In genomic region chr5:68740204-68740910, GRCh38 we compare ENCODE assay signal across 14 cellular contexts.
DNase-seq lines count a peak whose midpoint lies in the region; ATAC-seq, FAIRE-seq and TF ChIP-seq lines count a peak whose summit lies in the region.
"Had no signal": no experiment of that assay in that cellular context is flagged by ENCODE, and none has a peak within 500 bp of the region (broad histone marks: within the 10 kb centered on the region; RNA-seq: fewer than 3 reads in every experiment).

No MANE protein-coding gene starts in this region.

- TF ChIP-seq CTCF in H1 (IDR thresholded peaks at IDR 0.05; ENCODE audit: control extremely low read depth in 1 of 3, insufficient read depth in 1 of 3, low read depth in 1 of 3, low read length in 3 of 3) (no peak), prostate gland (IDR thresholded peaks at IDR 0.05) (no peak), ovary (IDR thresholded peaks at IDR 0.05) (no peak)

- no peaks in the 10 kb centered on the region for H3K23me2 ChIP-seq in H1 (ENCODE audit: low read depth, low read length)

- no peak for DNase-seq in H1 (ENCODE audit: low read depth in 1 of 2, low spot score in 2 of 2)
- no peak for DNase-seq in EL
- DNase-seq in prostate gland (ENCODE audit: low spot score), result no peak
- DNase-seq in ovary, result no peak
- no peak for DNase-seq in activated CD4-positive, alpha-beta T cell treated with anti-CD3 and anti-CD28 coated beads for 4 hours
- DNase-seq: activated naive CD8-positive, alpha-beta T cell treated with anti-CD3 and anti-CD28 coated beads, Interleukin-2, amount 50 U/mL, for 24 hours; immature natural killer cell; OCI-M1; sigmoid colon had no signal

- H3K9me3 ChIP-seq in H1 (ENCODE audit: insufficient read depth in 2 of 2, low read depth in 1 of 2, low read length in 1 of 2) (no peaks in the 10 kb centered on the region), prostate gland (no peaks in the 10 kb centered on the region), ovary (no peaks in the 10 kb centered on the region)
- H3K9me3 ChIP-seq: sigmoid colon had no signal

- no peak overlapping the region for H3K27ac ChIP-seq in H1 (ENCODE audit: low read depth, low read length)
- H3K27ac ChIP-seq in prostate gland, result no peak overlapping the region
- H3K27ac ChIP-seq in ovary, result no peak overlapping the region
- H3K27ac ChIP-seq: sigmoid colon had no signal

- CTCF ChIA-PET in H1 (lab: Charles Lee; ENCODE audit: partially characterized antibody), result interaction anchor here (0.6 kb wide), 1 partner anchor 1999 kb away, joined by 3 read pairs; no protein-coding TSS in a partner anchor

- TF ChIP-seq RAD21 in H1 (IDR thresholded peaks at IDR 0.05 in 1 of 2, conservative IDR thresholded peaks at IDR 0.05 in 1 of 2; ENCODE audit: low read depth in 2 of 2, low read length in 2 of 2), result no peak

- no peak overlapping the region for H2BK5ac ChIP-seq in H1 (ENCODE audit: low read depth, low read length)

- H4K20me1 ChIP-seq in H1 (replicated peaks in 1 of 2; ENCODE audit: control insufficient read depth in 1 of 2, insufficient read depth in 2 of 2, low read length in 2 of 2), result no peaks in the 10 kb centered on the region

- no peak overlapping the region for H4K8ac ChIP-seq in H1 (ENCODE audit: extremely low read depth, insufficient read depth, low read length)

- H3K79me2 ChIP-seq in H1 (ENCODE audit: control insufficient read depth in 1 of 2, insufficient read depth in 2 of 2, low read length in 2 of 2), result no peaks in the 10 kb centered on the region

- no peak overlapping the region for H2BK20ac ChIP-seq in H1 (ENCODE audit: low read length)

- TF ChIP-seq EP300 in H1 (IDR thresholded peaks at IDR 0.05; ENCODE audit: borderline replicate concordance in 1 of 2, low read depth in 2 of 2, low read length in 2 of 2) (no peak), ovary (IDR thresholded peaks at IDR 0.05) (no peak)

- no peak for FAIRE-seq in H1 (lab: Jason Lieb, UNC)
- FAIRE-seq: endometrium had no signal

- no peak overlapping the region for H3K23ac ChIP-seq in H1 (ENCODE audit: insufficient read length)

- no peak overlapping the region for H3K4me2 ChIP-seq in H1 (ENCODE audit: insufficient read depth in 1 of 2, low read depth in 2 of 2, low read length in 2 of 2)

- H3K27me3 ChIP-seq in H1 (replicated peaks in 1 of 4; ENCODE audit: control insufficient read depth in 3 of 4, extremely low read depth in 1 of 4, insufficient read depth in 3 of 4, low read length in 3 of 4), result no peaks in the 10 kb centered on the region
- no peaks in the 10 kb centered on the region for H3K27me3 ChIP-seq in prostate gland (replicated peaks; ENCODE audit: insufficient read depth)
- no peaks in the 10 kb centered on the region for H3K27me3 ChIP-seq in ovary
- H3K27me3 ChIP-seq: sigmoid colon had no signal

- no peak overlapping the region for H2BK15ac ChIP-seq in H1 (ENCODE audit: low read length)

- no peak overlapping the region for H3K56ac ChIP-seq in H1 (replicated peaks; ENCODE audit: insufficient read length, low read depth, low read length)

- H3K4me3 ChIP-seq in H1 (ENCODE audit: extremely low read depth in 1 of 4, insufficient read depth in 2 of 4, low read depth in 3 of 4, low read length in 4 of 4) (no peak overlapping the region), prostate gland (no peak overlapping the region), ovary (no peak overlapping the region)
- H3K4me3 ChIP-seq: sigmoid colon had no signal

- no peak overlapping the region for H3K18ac ChIP-seq in H1 (ENCODE audit: extremely low read depth, low read length)

- POLR2A ChIA-PET in H1 (lab: Charles Lee; ENCODE audit: partially characterized antibody), result no interaction called here

- TF ChIP-seq POLR2A in H1 (IDR thresholded peaks at IDR 0.05; ENCODE audit: control extremely low read depth in 1 of 2, low read depth in 2 of 2, low read length in 2 of 2) (no peak), prostate gland (IDR thresholded peaks at IDR 0.05) (no peak), ovary (IDR thresholded peaks at IDR 0.05) (no peak)

- no peak overlapping the region for H3K9ac ChIP-seq in H1 (replicated peaks in 1 of 4; ENCODE audit: extremely low read depth in 1 of 4, low read depth in 3 of 4, low read length in 3 of 4)

- no peak overlapping the region for H2BK120ac ChIP-seq in H1 (replicated peaks; ENCODE audit: low read depth, low read length)

- H4K91ac ChIP-seq in H1 (replicated peaks; ENCODE audit: insufficient read length, low read length), result no peak overlapping the region

- no peak overlapping the region for H4K5ac ChIP-seq in H1 (ENCODE audit: insufficient read length, low read depth, low read length)

- H3K14ac ChIP-seq in H1 (ENCODE audit: insufficient read length), result no peak overlapping the region

- H3K36me3 ChIP-seq in H1 (ENCODE audit: control insufficient read depth in 2 of 4, insufficient read depth in 4 of 4, low read length in 3 of 4), result no peaks in the 10 kb centered on the region
- no peaks in the 10 kb centered on the region for H3K36me3 ChIP-seq in prostate gland
- H3K36me3 ChIP-seq in ovary, result no peaks in the 10 kb centered on the region
- H3K36me3 ChIP-seq: sigmoid colon had no signal

- intact Hi-C loops in prostate gland (cut with DNase I), result no loop called here
- intact Hi-C loops in ovary (cut with DNase I), result no loop called here

- ATAC-seq in GM18517 (IDR thresholded peaks at IDR 0.05; ENCODE audit: unreplicated experiment) (peak; percentile 60), GM21390 (IDR thresholded peaks at IDR 0.05; ENCODE audit: unreplicated experiment) (peak; percentile 69), HG03159 (IDR thresholded peaks at IDR 0.05; ENCODE audit: unreplicated experiment) (peak; percentile 64)
- ATAC-seq: activated naive CD8-positive, alpha-beta T cell treated with anti-CD3 and anti-CD28 coated beads, Interleukin-2, amount 50 U/mL, for 24 hours; WTC11 had no signal

- no peaks in the 10 kb centered on the region for H3K79me1 ChIP-seq in H1 (ENCODE audit: low read depth, low read length)

- H2AFZ ChIP-seq in H1 (ENCODE audit: low read length), result 0 out of 2 replicates have a peak overlapping the region, but pooled peaks have one; percentile 51

- no peak overlapping the region for H2BK12ac ChIP-seq in H1 (ENCODE audit: low read depth, low read length)

- no peak overlapping the region for H2AK5ac ChIP-seq in H1 (ENCODE audit: low read depth, low read length)

- H3K4me1 ChIP-seq in H1 (replicated peaks in 1 of 4; ENCODE audit: control insufficient read depth in 3 of 4, insufficient read depth in 4 of 4, low read length in 3 of 4) (no peaks in the 10 kb centered on the region), prostate gland (replicated peaks) (no peaks in the 10 kb centered on the region), ovary (ENCODE audit: insufficient read depth) (no peaks in the 10 kb centered on the region)
- H3K4me1 ChIP-seq: sigmoid colon had no signal

- whole genome bisulfite sequencing in H1 (ENCODE audit: extremely low coverage in 1 of 2, insufficient coverage in 1 of 2, insufficient read length in 1 of 2, insufficient replicate concordance in 2 of 2, low coverage in 1 of 2, low lambda C conversion rate in 2 of 2, missing lambda C conversion rate in 1 of 2), 2 experiments, result 95% methylated on average over 6 of the region's 6 CpGs; no CpG with 5 or more reads in 1 of the 2 experiments
- WGBS in prostate gland, result 95% methylated on average over 6 of the region's 6 CpGs
- WGBS in ovary, 3 donors, result 90 to 96% (median 93%) methylated on average over 6 of the region's 6 CpGs

- no peak overlapping the region for H3K4ac ChIP-seq in H1 (replicated peaks; ENCODE audit: insufficient read length, low read depth, low read length)

TF ChIP-seq in H1, 55 proteins besides CTCF, POLR2A, EP300 and RAD21:
- no peak for TF ChIP-seq MAFK (IDR thresholded peaks at IDR 0.05; ENCODE audit: low read depth, low read length)
- no peak for TF ChIP-seq YY1 (IDR thresholded peaks at IDR 0.05; ENCODE audit: low read depth, low read length)
- TF ChIP-seq E2F6 (IDR thresholded peaks at IDR 0.05), result no peak
- TF ChIP-seq KDM1A (IDR thresholded peaks at IDR 0.05; ENCODE audit: borderline replicate concordance, low read length), result no peak
